Comparison of ENCODE assay signal across 21 cellular contexts in the genomic region with DNA sequence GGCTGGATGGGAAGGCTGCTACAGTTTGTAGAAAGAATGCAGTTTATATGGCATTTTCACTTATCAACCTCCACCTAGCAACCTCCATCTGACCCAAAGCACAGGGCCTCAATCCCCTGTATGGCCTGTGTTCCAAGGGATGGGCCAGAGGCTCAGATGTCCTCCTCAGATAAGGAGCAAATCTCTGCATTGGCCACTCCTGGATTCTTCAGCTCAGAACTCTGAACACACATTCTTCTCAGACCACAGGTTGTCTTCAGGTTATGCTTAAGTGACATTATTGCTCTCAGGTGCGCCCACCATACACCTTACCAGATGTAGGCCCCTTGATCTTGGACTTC. TPM values are rescaled to one million over a fixed set of nuclear protein-coding genes. Genes with fewer than 3 reads are reported as not detected.
A peak's percentile ranks its signal among the peaks of the same experiment; 100 is the strongest.
DNase-seq lines count a peak whose midpoint lies in the region; ATAC-seq and TF ChIP-seq lines count a peak whose summit lies in the region.
"Had no signal": no experiment of that assay in that cellular context is flagged by ENCODE, and none has a peak within 500 bp of the region (broad histone marks: within the 10 kb centered on the region; RNA-seq: fewer than 3 reads in every experiment).

No MANE protein-coding gene starts in this region.

- POLR2A ChIA-PET in Caco-2 (lab: Charles Lee) = interaction anchor here (1.2 kb wide), 1 partner anchor 18 kb away, joined by 4 read pairs; no protein-coding TSS in a partner anchor

- peak; percentile 42 to 69 for DNase-seq in Caco-2
- DNase-seq in hepatocyte (ENCODE audit: low spot score) = no peak
- no peak for DNase-seq in RPMI8226
- no peak for DNase-seq in NCI-H2196 (lab: John Stamatoyannopoulos, UW; ENCODE audit: unreplicated experiment)
- DNase-seq: 8988T; ACHN; AML-193; BE2C; Calu3; CD4-positive, alpha-beta T cell; CD8-positive, alpha-beta memory T cell; DMS153; DND-41; HFFc6 had no signal

- TF ChIP-seq CTCF in Caco-2 (IDR thresholded peaks at IDR 0.05; ENCODE audit: insufficient read depth in 1 of 2, low read depth in 1 of 2, low read length in 1 of 2, severe bottlenecking in 1 of 2, unreplicated experiment in 1 of 2) = no peak
- TF ChIP-seq CTCF in hepatocyte (IDR thresholded peaks at IDR 0.05; ENCODE audit: poor library complexity) = no peak
- TF ChIP-seq CTCF in parathyroid adenoma (IDR thresholded peaks at IDR 0.05) = no peak

- no peaks in the 10 kb centered on the region for H3K9me2 ChIP-seq in hepatocyte (replicated peaks; ENCODE audit: insufficient read depth)

- H3K79me2 ChIP-seq in hepatocyte = no peaks in the 10 kb centered on the region
- H3K79me2 ChIP-seq in parathyroid adenoma = no peaks in the 10 kb centered on the region

- no peaks in the 10 kb centered on the region for H3K9me3 ChIP-seq in Caco-2
- no peaks in the 10 kb centered on the region for H3K9me3 ChIP-seq in hepatocyte (ENCODE audit: low read depth)
- H3K9me3 ChIP-seq in parathyroid adenoma (ENCODE audit: control insufficient read depth, low read length) = no peaks in the 10 kb centered on the region
- H3K9me3 ChIP-seq: BE2C had no signal

- peak overlapping the region; percentile 2 for H3K4me3 Mint-ChIP-seq in Caco-2 (ENCODE audit: unreplicated experiment)
- H3K4me3 Mint-ChIP-seq: CD14-positive monocyte; CD4-positive, alpha-beta T cell; CD8-positive, alpha-beta memory T cell; GM23338; HFFc6 had no signal

- no peaks in the 10 kb centered on the region for H3K27me3 Mint-ChIP-seq in Caco-2 (ENCODE audit: insufficient read depth, unreplicated experiment)

- no peaks in the 10 kb centered on the region for H3K36me3 Mint-ChIP-seq in Caco-2 (ENCODE audit: insufficient read depth, unreplicated experiment)
- H3K36me3 Mint-ChIP-seq: CD14-positive monocyte had no signal

- WGBS in hepatocyte (ENCODE audit: low lambda C conversion rate, missing lambda C conversion rate) = 92% methylated on average over 1 of the region's 1 CpG

- no peak overlapping the region for H3K9ac ChIP-seq in parathyroid adenoma
- H3K9ac ChIP-seq: BLaER1 treated with 17β-estradiol and CSF1 and Interleukin-3, amounts not matched to agents 10 nM and 100 nM had no signal

- H3K4me1 Mint-ChIP-seq in Caco-2 (ENCODE audit: low read depth, unreplicated experiment) = peaks cover 48% of the 10 kb centered on the region
- H3K4me1 Mint-ChIP-seq: CD8-positive, alpha-beta memory T cell had no signal

- H3K4me3 ChIP-seq in Caco-2 (ENCODE audit: low read depth, low read length) (no peak overlapping the region), hepatocyte (no peak overlapping the region), parathyroid adenoma (ENCODE audit: low read depth, low read length) (no peak overlapping the region)
- H3K4me3 ChIP-seq: A549; BLaER1 treated with 17β-estradiol and CSF1 and Interleukin-3, amounts not matched to agents 10 nM and 100 nM; GM23338; HAP-1 had no signal

- no peaks in the 10 kb centered on the region for H3K27me3 ChIP-seq in Caco-2 (replicated peaks; ENCODE audit: control insufficient read depth, insufficient read depth, low read length)
- H3K27me3 ChIP-seq in hepatocyte = no peaks in the 10 kb centered on the region
- H3K27me3 ChIP-seq in parathyroid adenoma (ENCODE audit: control insufficient read depth, insufficient read depth, low read length) = no peaks in the 10 kb centered on the region
- H3K27me3 ChIP-seq: BE2C; BLaER1 treated with 17β-estradiol and CSF1 and Interleukin-3, amounts not matched to agents 10 nM and 100 nM had no signal

- H3K4me2 ChIP-seq in hepatocyte = no peak overlapping the region
- no peak overlapping the region for H3K4me2 ChIP-seq in parathyroid adenoma (ENCODE audit: low read length)
- H3K4me2 ChIP-seq: A549; BLaER1 treated with 17β-estradiol and CSF1 and Interleukin-3, amounts not matched to agents 10 nM and 100 nM; GM23338 had no signal

- H3K27ac Mint-ChIP-seq in Caco-2 (ENCODE audit: unreplicated experiment) = peak overlapping the region; percentile 81
- H3K27ac Mint-ChIP-seq: CD14-positive monocyte; CD4-positive, alpha-beta T cell; GM23338; HFFc6 had no signal

- H3K4me1 ChIP-seq in Caco-2 = peaks cover 35% of the 10 kb centered on the region
- peaks cover 11% of the 10 kb centered on the region for H3K4me1 ChIP-seq in hepatocyte (ENCODE audit: insufficient read depth)
- peaks cover 13% of the 10 kb centered on the region for H3K4me1 ChIP-seq in parathyroid adenoma
- H3K4me1 ChIP-seq: A549, BE2C, HAP-1 had no signal

- ATAC-seq in HG03097 (IDR thresholded peaks at IDR 0.05; ENCODE audit: low FRiP score, unreplicated experiment) = no peak
- ATAC-seq: A549 had no signal

- no peaks in the 10 kb centered on the region for H3K36me3 ChIP-seq in Caco-2 (ENCODE audit: control insufficient read depth, insufficient read depth, low read length)
- no peaks in the 10 kb centered on the region for H3K36me3 ChIP-seq in hepatocyte (replicated peaks; ENCODE audit: insufficient read depth, low read depth)
- no peaks in the 10 kb centered on the region for H3K36me3 ChIP-seq in parathyroid adenoma (ENCODE audit: control insufficient read depth, insufficient read depth, low read length)
- H3K36me3 ChIP-seq: BE2C; BLaER1 treated with 17β-estradiol and CSF1 and Interleukin-3, amounts not matched to agents 10 nM and 100 nM; HAP-1 had no signal

- intact Hi-C loops in Caco-2 (cut with micrococcal nuclease; ENCODE audit: unreplicated experiment) = loop anchor here (5.0 kb wide), 1 partner anchor 47 kb away; the partner anchor contains the start of gene JDP2

- H4K20me1 ChIP-seq in hepatocyte (ENCODE audit: insufficient read depth, poor library complexity, severe bottlenecking) = no peaks in the 10 kb centered on the region
- H4K20me1 ChIP-seq: BLaER1 treated with 17β-estradiol and CSF1 and Interleukin-3, amounts not matched to agents 10 nM and 100 nM had no signal

- BruUV-seq in Caco-2 (replicated peaks; lab: Mats Ljungman, UMichigan) = no TSS peak

- H3K27ac ChIP-seq in hepatocyte = peak overlapping the region; percentile 49
- H3K27ac ChIP-seq in parathyroid adenoma = peak overlapping the region; percentile 50
- H3K27ac ChIP-seq: A549; BLaER1 treated with 17β-estradiol and CSF1 and Interleukin-3, amounts not matched to agents 10 nM and 100 nM had no signal

- peaks cover 9% of the 10 kb centered on the region for H3K9me3 Mint-ChIP-seq in Caco-2 (ENCODE audit: unreplicated experiment)
- H3K9me3 Mint-ChIP-seq: GM23338 had no signal

- H2AFZ ChIP-seq in hepatocyte (no peak overlapping the region), parathyroid adenoma (peak overlapping the region; percentile 76)

- CTCF ChIA-PET in Caco-2 (lab: Charles Lee) = interaction anchor here (2.1 kb wide), 1 partner anchor 181 kb away, joined by 6 read pairs; no protein-coding TSS in a partner anchor

RNA-seq across cellular contexts. Expression of gene JDP2, which starts 47.9 kb away (rescaled TPM):
- total RNA-seq in Caco-2 (2022) (95.7 TPM in 2 replicates), hepatocyte (68.9 and 89.0 TPM in 2 replicates)
- 79.9 and 85.4 TPM in 2 replicates for polyA plus RNA-seq in hepatocyte
- polyA plus RNA-seq: CD8-positive, alpha-beta memory T cell had no signal

Comparison
In these comparisons a context has a peak if more than half of its experiments do, and no peak if none do; other contexts are left out.
1. DNase-seq: peak in Caco-2 (2 of 2); none in hepatocyte (single experiment), RPMI8226 (single experiment) and NCI-H2196 (single experiment).